29 cellular contexts compared by ENCODE assay signal in genomic region chr5:76376141-76376900, GRCh38. TPM values are rescaled to one million over a fixed set of nuclear protein-coding genes. Genes with fewer than 3 reads are reported as not detected.
DNase-seq lines count a peak whose midpoint lies in the region; FAIRE-seq and TF ChIP-seq lines count a peak whose summit lies in the region.
"Had no signal": no experiment of that assay in that cellular context is flagged by ENCODE, and none has a peak within 500 bp of the region (broad histone marks: within the 10 kb centered on the region; RNA-seq: fewer than 3 reads in every experiment).

No MANE protein-coding gene starts in this region.

- peaks cover 31% of the 10 kb centered on the region for H3K4me1 Mint-ChIP-seq in endothelial cell (ENCODE audit: unreplicated experiment)

- no peaks in the 10 kb centered on the region for H4K20me1 ChIP-seq in Loucy (ENCODE audit: insufficient read depth, low read length, poor library complexity, severe bottlenecking)

- no peaks in the 10 kb centered on the region for H3K27me3 ChIP-seq in Loucy (ENCODE audit: insufficient read depth, low read length, poor library complexity, severe bottlenecking)
- no peaks in the 10 kb centered on the region for H3K27me3 ChIP-seq in bronchial epithelial cell (ENCODE audit: control insufficient read depth, insufficient read depth, low read length)
- H3K27me3 ChIP-seq: heart right ventricle, suprapubic skin, upper lobe of left lung had no signal

- no peaks in the 10 kb centered on the region for H3K9me3 Mint-ChIP-seq in endothelial cell (ENCODE audit: unreplicated experiment)
- H3K9me3 Mint-ChIP-seq: activated T-helper 2 cell treated with anti-CD3 and anti-CD28 coated beads, Interferon-gamma antibody, Interleukin-2, Interleukin-4, amounts not matched to agents 10 μg/mL and 5 μg/mL and 100 μg/mL, durations not matched to agents 14 hours and 24 hours and 36 hours; dendritic cell treated with granulocyte-macrophage colony-stimulating factor and Interleukin-4, amounts not matched to agents 40 ng/mL and 50 ng/mL, for 4 days; endodermal cell; natural killer cell had no signal

- H3K27ac Mint-ChIP-seq in endothelial cell (ENCODE audit: unreplicated experiment) = no peak overlapping the region
- H3K27ac Mint-ChIP-seq: activated naive CD8-positive, alpha-beta T cell; activated T-helper 2 cell treated with anti-CD3 and anti-CD28 coated beads, Interferon-gamma antibody, Interleukin-2, Interleukin-4, amounts not matched to agents 10 μg/mL and 5 μg/mL and 100 μg/mL, durations not matched to agents 14 hours and 24 hours and 36 hours; dendritic cell treated with granulocyte-macrophage colony-stimulating factor and Interleukin-4, amounts not matched to agents 40 ng/mL and 50 ng/mL, for 4 days; endodermal cell; natural killer cell had no signal

- H3K4me3 ChIP-seq in Loucy (ENCODE audit: low read length, poor library complexity, severe bottlenecking) (no peak overlapping the region), bronchial epithelial cell (ENCODE audit: low read depth, low read length) (no peak overlapping the region)
- H3K4me3 ChIP-seq: heart right ventricle, lower lobe of right lung, mucosa of descending colon, PC-9, suprapubic skin, upper lobe of left lung had no signal

- peaks cover 25% of the 10 kb centered on the region for H3K4me1 ChIP-seq in Loucy (ENCODE audit: insufficient read depth, low read length, poor library complexity, severe bottlenecking)
- H3K4me1 ChIP-seq: lower lobe of right lung, upper lobe of left lung had no signal

- no peaks in the 10 kb centered on the region for H3F3A ChIP-seq in Loucy (ENCODE audit: low read depth)

- H3K79me2 ChIP-seq in Loucy (ENCODE audit: insufficient read depth, low read length) = no peaks in the 10 kb centered on the region

- no peaks in the 10 kb centered on the region for H3K9me2 ChIP-seq in Loucy (replicated peaks; ENCODE audit: low read depth, low read length)

- peak; percentile 36 for TF ChIP-seq CTCF in Loucy (conservative IDR thresholded peaks at IDR 0.05; ENCODE audit: low read length)
- TF ChIP-seq CTCF in bronchial epithelial cell (IDR thresholded peaks at IDR 0.05; ENCODE audit: insufficient read depth, low read length, severe bottlenecking) = no peak
- no peak for TF ChIP-seq CTCF in endothelial cell (IDR thresholded peaks at IDR 0.05; ENCODE audit: unreplicated experiment)

- H3K9ac ChIP-seq in Loucy (ENCODE audit: low read depth, low read length, poor library complexity, severe bottlenecking) = no peak overlapping the region

- H3K4me2 ChIP-seq in Loucy (ENCODE audit: low read depth, low read length, poor library complexity, severe bottlenecking) = no peak overlapping the region
- H3K4me2 ChIP-seq: PC-9 had no signal

- peaks cover 5% of the 10 kb centered on the region for H3K27me3 Mint-ChIP-seq in endothelial cell (ENCODE audit: unreplicated experiment)
- H3K27me3 Mint-ChIP-seq: activated naive CD8-positive, alpha-beta T cell; dendritic cell treated with granulocyte-macrophage colony-stimulating factor and Interleukin-4, amounts not matched to agents 40 ng/mL and 50 ng/mL, for 4 days had no signal

- no peak overlapping the region for H3K4me3 Mint-ChIP-seq in endothelial cell (ENCODE audit: unreplicated experiment)
- H3K4me3 Mint-ChIP-seq: activated naive CD8-positive, alpha-beta T cell; dendritic cell treated with granulocyte-macrophage colony-stimulating factor and Interleukin-4, amounts not matched to agents 40 ng/mL and 50 ng/mL, for 4 days; endodermal cell; natural killer cell had no signal

- H3K36me3 ChIP-seq in Loucy (ENCODE audit: insufficient read depth, low read length) (no peaks in the 10 kb centered on the region), bronchial epithelial cell (ENCODE audit: control insufficient read depth, insufficient read depth, low read length) (no peaks in the 10 kb centered on the region)
- H3K36me3 ChIP-seq: heart right ventricle, lower lobe of right lung, suprapubic skin, upper lobe of left lung had no signal

- H2AFZ ChIP-seq in Loucy (ENCODE audit: low read length) = peak overlapping the region; percentile 25; the same call in 1 of the 2 replicates
- H2AFZ ChIP-seq: PC-9 had no signal

- no peaks in the 10 kb centered on the region for H3K9me3 ChIP-seq in Loucy (ENCODE audit: insufficient read depth, low read depth, low read length)
- H3K9me3 ChIP-seq: heart right ventricle, lower lobe of right lung, mucosa of descending colon, suprapubic skin, upper lobe of left lung had no signal

- peak; percentile 67 for DNase-seq in EH (ENCODE audit: low read depth)
- peak; percentile 22 for DNase-seq in bronchial epithelial cell (ENCODE audit: low read depth)
- DNase-seq in non-pigmented ciliary epithelial cell (ENCODE audit: low read depth) = peak; percentile 14
- DNase-seq in DMS153 treated with DMSO at 0.1 percent for 48 hours (lab: John Stamatoyannopoulos, UW; ENCODE audit: unreplicated experiment) = no peak
- no peak for DNase-seq in RCC 7860 (ENCODE audit: low spot score)
- no peak for DNase-seq in endothelial cell (ENCODE audit: low spot score)
- DNase-seq: aorta; caudate nucleus; DMS79; endodermal cell; heart right ventricle; kidney glomerular epithelial cell; lower lobe of right lung; mucosa of descending colon; natural killer cell; NCI-H1092; NCI-H1694 treated with DMSO at 0.1 percent for 48 hours; NCI-H510A; Right ventricle myocardium superior; stimulated activated naive CD4-positive, alpha-beta T cell; T-helper 2 cell; upper lobe of left lung had no signal

- no peak for FAIRE-seq in bronchial epithelial cell (lab: Jason Lieb, UNC)
- FAIRE-seq in RCC 7860 (lab: Jason Lieb, UNC) = no peak
- FAIRE-seq: frontal cortex had no signal

- no peaks in the 10 kb centered on the region for H3K36me3 Mint-ChIP-seq in endothelial cell (ENCODE audit: low read depth, unreplicated experiment)
- H3K36me3 Mint-ChIP-seq: activated naive CD8-positive, alpha-beta T cell; natural killer cell had no signal

RNA-seq across cellular contexts. Expression of gene IQGAP2, which starts 26.8 kb away (rescaled TPM):
- not detected in 2 replicates for total RNA-seq in bronchial epithelial cell
- 43.4 TPM for total RNA-seq in endothelial cell (ENCODE audit: unreplicated experiment)
- total RNA-seq: PC-9 had no signal

Comparison
In these comparisons a context has a peak if more than half of its experiments do, and no peak if none do; other contexts are left out.
1. DNase-seq: peak in EH (single experiment), bronchial epithelial cell (single experiment) and non-pigmented ciliary epithelial cell (single experiment); none in DMS153 treated with DMSO at 0.1 percent for 48 hours (single experiment), RCC 7860 (single experiment) and endothelial cell (single experiment).
2. RNA of gene IQGAP2, which starts 26.8 kb away (total RNA-seq): 43.4 TPM in endothelial cell (single experiment); not detected in bronchial epithelial cell; every median in the first group is over 10 times any median in the second.